ENCODE assay signal across 1 cellular context in genomic region chr5:56816546-56817081, GRCh38.
TF ChIP-seq lines count a peak whose summit lies in the region.

No MANE protein-coding gene starts in this region.

TF ChIP-seq in HEK293, 187 proteins besides CTCF, POLR2A, EP300 and RAD21 (continued from another document and continues in another):
- TF ChIP-seq ZSCAN4 (tag by site-specific recombination; IDR thresholded peaks at IDR 0.05) (peak; percentile 50; the same call in 1 of the 2 replicates), ZNF416 (tag by site-specific recombination; IDR thresholded peaks at IDR 0.05) (no peak), PRDM4 (tag by site-specific recombination; IDR thresholded peaks at IDR 0.05) (no peak), ZNF223 (tag by site-specific recombination; IDR thresholded peaks at IDR 0.05) (no peak), ZBTB44 (tag by site-specific recombination; IDR thresholded peaks at IDR 0.05) (peak; percentile 64; the same call in 1 of the 2 replicates), HOXD13 (CRISPR knock-in tag; IDR thresholded peaks at IDR 0.05; ENCODE audit: borderline replicate concordance) (no peak), ZNF112 (tag by site-specific recombination; IDR thresholded peaks at IDR 0.05) (no peak), ZNF16 (tag by site-specific recombination; IDR thresholded peaks at IDR 0.05; ENCODE audit: low read depth) (no peak), SCRT2 (tag by site-specific recombination; IDR thresholded peaks at IDR 0.05) (no peak), ZNF473 (tag by site-specific recombination; IDR thresholded peaks at IDR 0.05) (no peak), REPIN1 (tag by site-specific recombination; IDR thresholded peaks at IDR 0.05; ENCODE audit: low read depth) (no peak), ZNF561 (tag by site-specific recombination; IDR thresholded peaks at IDR 0.05; ENCODE audit: borderline replicate concordance) (peak; percentile 49; the same call in 1 of the 2 replicates), BCL11B (tag by site-specific recombination; IDR thresholded peaks at IDR 0.05; ENCODE audit: low read depth) (no peak), ZNF664 (tag by site-specific recombination; IDR thresholded peaks at IDR 0.05) (no peak), ZNF48 (tag by site-specific recombination; IDR thresholded peaks at IDR 0.05) (no peak), GLIS2 (tag by site-specific recombination; IDR thresholded peaks at IDR 0.05) (peak; percentile 45; the same call in 1 of the 2 replicates), ATF2 (tag by site-specific recombination; IDR thresholded peaks at IDR 0.05; ENCODE audit: low read depth) (no peak), ZNF830 (tag by site-specific recombination; IDR thresholded peaks at IDR 0.05; ENCODE audit: low read depth) (no peak), YY1 (tag by site-specific recombination; IDR thresholded peaks at IDR 0.05) (no peak), ZNF132 (tag by site-specific recombination; IDR thresholded peaks at IDR 0.05; ENCODE audit: borderline replicate concordance) (no peak), KLF7 (tag by site-specific recombination; IDR thresholded peaks at IDR 0.05; ENCODE audit: borderline replicate concordance) (no peak), ZNF610 (tag by site-specific recombination; IDR thresholded peaks at IDR 0.05; ENCODE audit: borderline replicate concordance) (no peak), TSHZ1 (tag by site-specific recombination; IDR thresholded peaks at IDR 0.05; ENCODE audit: borderline replicate concordance) (no peak), ZNF658 (tag by site-specific recombination; IDR thresholded peaks at IDR 0.05) (no peak), ZNF26 (tag by site-specific recombination; IDR thresholded peaks at IDR 0.05) (no peak), PRDM2 (tag by site-specific recombination; IDR thresholded peaks at IDR 0.05; ENCODE audit: borderline replicate concordance) (no peak), ZEB2 (tag by site-specific recombination; IDR thresholded peaks at IDR 0.05) (peak; percentile 87), SETDB1 (IDR thresholded peaks at IDR 0.05; ENCODE audit: insufficient read length, low read length) (no peak), PRDM10 (tag by site-specific recombination; IDR thresholded peaks at IDR 0.05) (no peak; the same call in 1 of the 2 replicates), ZNF146 (tag by site-specific recombination; IDR thresholded peaks at IDR 0.05) (0 out of 2 replicates have a peak, but pooled peaks have one; percentile 0), ZNF544 (tag by site-specific recombination; IDR thresholded peaks at IDR 0.05) (no peak), ZBTB21 (tag by site-specific recombination; IDR thresholded peaks at IDR 0.05) (no peak)
